Comparison of ENCODE assay signal across 1 cellular context in the genomic region with DNA sequence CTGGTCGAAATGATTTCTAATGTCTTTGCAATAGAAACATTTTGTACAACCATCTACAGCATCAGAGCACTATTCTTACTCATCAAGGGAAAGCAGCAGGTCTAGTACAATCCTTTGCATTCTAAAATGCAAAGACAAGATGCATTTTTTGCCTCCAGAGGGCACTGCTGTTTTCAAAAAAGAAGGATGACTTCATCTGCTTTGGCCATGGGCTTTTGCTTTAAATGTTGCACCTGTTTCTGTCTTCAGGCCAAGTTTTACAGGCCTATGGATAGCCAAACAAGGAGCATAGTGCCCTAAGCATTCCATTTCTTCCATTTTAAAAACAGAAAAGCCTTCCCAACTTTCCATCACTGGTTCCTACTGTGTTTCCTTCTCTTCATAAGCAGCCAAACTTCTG.
A peak's percentile ranks its signal among the peaks of the same experiment; 100 is the strongest.
TF ChIP-seq lines count a peak whose summit lies in the region.

No MANE protein-coding gene starts in this region.

TF ChIP-seq in GM12878, 131 proteins besides CTCF, POLR2A, EP300 and RAD21 (continued from another document and continues in another):
- TF ChIP-seq CUX1 (IDR thresholded peaks at IDR 0.05; ENCODE audit: insufficient replicate concordance, low read depth, low read length) (no peak), ZNF384 (IDR thresholded peaks at IDR 0.05; ENCODE audit: borderline replicate concordance, low read depth, low read length) (no peak), EGR1 (IDR thresholded peaks at IDR 0.05; ENCODE audit: borderline replicate concordance in 1 of 2, low read depth in 2 of 2, low read length in 2 of 2) (no peak), NR2C2 (IDR thresholded peaks at IDR 0.05; ENCODE audit: borderline replicate concordance, control insufficient read depth, insufficient read length, low read depth) (no peak), TCF3 (IDR thresholded peaks at IDR 0.05; ENCODE audit: borderline replicate concordance, insufficient read depth, low read depth, low read length) (no peak), PML (IDR thresholded peaks at IDR 0.05; ENCODE audit: low read length) (no peak), USF2 (IDR thresholded peaks at IDR 0.05; ENCODE audit: borderline replicate concordance, low read depth, low read length) (no peak), ETV6 (conservative IDR thresholded peaks at IDR 0.05 in 1 of 2, IDR thresholded peaks at IDR 0.05 in 1 of 2; ENCODE audit: borderline replicate concordance in 1 of 2, low read depth in 1 of 2) (no peak), REST (IDR thresholded peaks at IDR 0.05; ENCODE audit: low read depth, low read length) (no peak), ZNF207 (IDR thresholded peaks at IDR 0.05; ENCODE audit: borderline replicate concordance) (no peak), NFIC (IDR thresholded peaks at IDR 0.05; ENCODE audit: low read depth, low read length) (no peak), IKZF2 (IDR thresholded peaks at IDR 0.05) (peak in 1 of 2 experiments; percentile 35; a peak in 1 of 4 replicates), POU2F2 (IDR thresholded peaks at IDR 0.05; ENCODE audit: borderline replicate concordance, low read depth, low read length) (0 out of 3 replicates have a peak, but pooled peaks have one; percentile 26), RAD51 (IDR thresholded peaks at IDR 0.05) (no peak), JUND (IDR thresholded peaks at IDR 0.05; ENCODE audit: low read depth, low read length) (peak; percentile 20; the same call in 1 of the 2 replicates), SMAD1 (IDR thresholded peaks at IDR 0.05; ENCODE audit: low read depth, partially characterized antibody) (no peak), HDGF (IDR thresholded peaks at IDR 0.05) (no peak), BCL11A (IDR thresholded peaks at IDR 0.05; ENCODE audit: low read depth, low read length) (no peak), ZBTB33 (IDR thresholded peaks at IDR 0.05) (no peak), NKRF (conservative IDR thresholded peaks at IDR 0.05) (no peak), HCFC1 (IDR thresholded peaks at IDR 0.05; ENCODE audit: low read length) (no peak)
- TF ChIP-seq, protein P1, sequence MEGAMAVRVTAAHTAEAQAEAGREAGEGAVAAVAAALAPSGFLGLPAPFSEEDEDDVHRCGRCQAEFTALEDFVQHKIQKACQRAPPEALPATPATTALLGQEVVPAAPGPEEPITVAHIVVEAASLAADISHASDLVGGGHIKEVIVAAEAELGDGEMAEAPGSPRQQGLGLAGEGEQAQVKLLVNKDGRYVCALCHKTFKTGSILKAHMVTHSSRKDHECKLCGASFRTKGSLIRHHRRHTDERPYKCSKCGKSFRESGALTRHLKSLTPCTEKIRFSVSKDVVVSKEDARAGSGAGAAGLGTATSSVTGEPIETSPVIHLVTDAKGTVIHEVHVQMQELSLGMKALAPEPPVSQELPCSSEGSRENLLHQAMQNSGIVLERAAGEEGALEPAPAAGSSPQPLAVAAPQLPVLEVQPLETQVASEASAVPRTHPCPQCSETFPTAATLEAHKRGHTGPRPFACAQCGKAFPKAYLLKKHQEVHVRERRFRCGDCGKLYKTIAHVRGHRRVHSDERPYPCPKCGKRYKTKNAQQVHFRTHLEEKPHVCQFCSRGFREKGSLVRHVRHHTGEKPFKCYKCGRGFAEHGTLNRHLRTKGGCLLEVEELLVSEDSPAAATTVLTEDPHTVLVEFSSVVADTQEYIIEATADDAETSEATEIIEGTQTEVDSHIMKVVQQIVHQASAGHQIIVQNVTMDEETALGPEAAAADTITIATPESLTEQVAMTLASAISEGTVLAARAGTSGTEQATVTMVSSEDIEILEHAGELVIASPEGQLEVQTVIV (IDR thresholded peaks at IDR 0.05; ENCODE audit: borderline replicate concordance, partially characterized antibody) = no peak
- TF ChIP-seq, protein P2, sequence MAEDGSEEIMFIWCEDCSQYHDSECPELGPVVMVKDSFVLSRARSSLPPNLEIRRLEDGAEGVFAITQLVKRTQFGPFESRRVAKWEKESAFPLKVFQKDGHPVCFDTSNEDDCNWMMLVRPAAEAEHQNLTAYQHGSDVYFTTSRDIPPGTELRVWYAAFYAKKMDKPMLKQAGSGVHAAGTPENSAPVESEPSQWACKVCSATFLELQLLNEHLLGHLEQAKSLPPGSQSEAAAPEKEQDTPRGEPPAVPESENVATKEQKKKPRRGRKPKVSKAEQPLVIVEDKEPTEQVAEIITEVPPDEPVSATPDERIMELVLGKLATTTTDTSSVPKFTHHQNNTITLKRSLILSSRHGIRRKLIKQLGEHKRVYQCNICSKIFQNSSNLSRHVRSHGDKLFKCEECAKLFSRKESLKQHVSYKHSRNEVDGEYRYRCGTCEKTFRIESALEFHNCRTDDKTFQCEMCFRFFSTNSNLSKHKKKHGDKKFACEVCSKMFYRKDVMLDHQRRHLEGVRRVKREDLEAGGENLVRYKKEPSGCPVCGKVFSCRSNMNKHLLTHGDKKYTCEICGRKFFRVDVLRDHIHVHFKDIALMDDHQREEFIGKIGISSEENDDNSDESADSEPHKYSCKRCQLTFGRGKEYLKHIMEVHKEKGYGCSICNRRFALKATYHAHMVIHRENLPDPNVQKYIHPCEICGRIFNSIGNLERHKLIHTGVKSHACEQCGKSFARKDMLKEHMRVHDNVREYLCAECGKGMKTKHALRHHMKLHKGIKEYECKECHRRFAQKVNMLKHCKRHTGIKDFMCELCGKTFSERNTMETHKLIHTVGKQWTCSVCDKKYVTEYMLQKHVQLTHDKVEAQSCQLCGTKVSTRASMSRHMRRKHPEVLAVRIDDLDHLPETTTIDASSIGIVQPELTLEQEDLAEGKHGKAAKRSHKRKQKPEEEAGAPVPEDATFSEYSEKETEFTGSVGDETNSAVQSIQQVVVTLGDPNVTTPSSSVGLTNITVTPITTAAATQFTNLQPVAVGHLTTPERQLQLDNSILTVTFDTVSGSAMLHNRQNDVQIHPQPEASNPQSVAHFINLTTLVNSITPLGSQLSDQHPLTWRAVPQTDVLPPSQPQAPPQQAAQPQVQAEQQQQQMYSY (CRISPR knock-in tag; IDR thresholded peaks at IDR 0.05) = no peak
- TF ChIP-seq, protein P3, sequence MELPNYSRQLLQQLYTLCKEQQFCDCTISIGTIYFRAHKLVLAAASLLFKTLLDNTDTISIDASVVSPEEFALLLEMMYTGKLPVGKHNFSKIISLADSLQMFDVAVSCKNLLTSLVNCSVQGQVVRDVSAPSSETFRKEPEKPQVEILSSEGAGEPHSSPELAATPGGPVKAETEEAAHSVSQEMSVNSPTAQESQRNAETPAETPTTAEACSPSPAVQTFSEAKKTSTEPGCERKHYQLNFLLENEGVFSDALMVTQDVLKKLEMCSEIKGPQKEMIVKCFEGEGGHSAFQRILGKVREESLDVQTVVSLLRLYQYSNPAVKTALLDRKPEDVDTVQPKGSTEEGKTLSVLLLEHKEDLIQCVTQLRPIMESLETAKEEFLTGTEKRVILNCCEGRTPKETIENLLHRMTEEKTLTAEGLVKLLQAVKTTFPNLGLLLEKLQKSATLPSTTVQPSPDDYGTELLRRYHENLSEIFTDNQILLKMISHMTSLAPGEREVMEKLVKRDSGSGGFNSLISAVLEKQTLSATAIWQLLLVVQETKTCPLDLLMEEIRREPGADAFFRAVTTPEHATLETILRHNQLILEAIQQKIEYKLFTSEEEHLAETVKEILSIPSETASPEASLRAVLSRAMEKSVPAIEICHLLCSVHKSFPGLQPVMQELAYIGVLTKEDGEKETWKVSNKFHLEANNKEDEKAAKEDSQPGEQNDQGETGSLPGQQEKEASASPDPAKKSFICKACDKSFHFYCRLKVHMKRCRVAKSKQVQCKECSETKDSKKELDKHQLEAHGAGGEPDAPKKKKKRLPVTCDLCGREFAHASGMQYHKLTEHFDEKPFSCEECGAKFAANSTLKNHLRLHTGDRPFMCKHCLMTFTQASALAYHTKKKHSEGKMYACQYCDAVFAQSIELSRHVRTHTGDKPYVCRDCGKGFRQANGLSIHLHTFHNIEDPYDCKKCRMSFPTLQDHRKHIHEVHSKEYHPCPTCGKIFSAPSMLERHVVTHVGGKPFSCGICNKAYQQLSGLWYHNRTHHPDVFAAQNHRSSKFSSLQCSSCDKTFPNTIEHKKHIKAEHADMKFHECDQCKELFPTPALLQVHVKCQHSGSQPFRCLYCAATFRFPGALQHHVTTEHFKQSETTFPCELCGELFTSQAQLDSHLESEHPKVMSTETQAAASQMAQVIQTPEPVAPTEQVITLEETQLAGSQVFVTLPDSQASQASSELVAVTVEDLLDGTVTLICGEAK (IDR thresholded peaks at IDR 0.05; ENCODE audit: borderline replicate concordance) = no peak
